ENCODE assay signal across 34 cellular contexts in the genomic region with DNA sequence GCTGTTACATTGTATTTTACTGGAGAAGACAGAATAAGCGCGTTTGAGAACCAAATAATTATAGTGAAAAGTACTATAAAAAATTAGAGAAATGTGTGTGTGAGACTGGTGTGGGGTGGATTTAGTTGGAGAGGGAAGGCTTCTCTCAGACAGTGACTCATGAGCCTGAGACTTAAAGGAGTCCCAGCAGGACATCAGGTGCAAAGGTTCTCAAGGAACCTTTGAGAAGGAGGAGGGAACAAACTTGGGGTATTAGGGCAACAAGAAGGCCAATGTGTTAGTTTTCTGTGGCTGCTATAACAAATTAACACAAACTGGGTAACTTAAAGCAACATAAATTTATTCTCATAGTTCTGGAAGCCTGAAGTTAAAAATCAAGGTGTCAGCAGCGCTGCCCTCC. TPM values are rescaled to one million over a fixed set of nuclear protein-coding genes. Genes with fewer than 3 reads are reported as not detected.
"Had no signal": no experiment of that assay in that cellular context is flagged by ENCODE, and none has a peak within 500 bp of the region (broad histone marks: within the 10 kb centered on the region; RNA-seq: fewer than 3 reads in every experiment).

No MANE protein-coding gene starts in this region.

- H3K4me3 ChIP-seq: ascending aorta, esophagus muscularis mucosa, heart left ventricle, sigmoid colon, suprapubic skin, tibial artery, upper lobe of right lung had no signal

- H3K4me1 ChIP-seq: ascending aorta, esophagus muscularis mucosa, foreskin keratinocyte, heart left ventricle, sigmoid colon, suprapubic skin, tibial artery, upper lobe of right lung had no signal

- DNase-seq: activated B cell treated with CpG ODN at 0.5 μM for 24 hours; activated CD4-positive, alpha-beta T cell treated with anti-CD3 and anti-CD28 coated beads for 36 hours; activated CD8-positive, alpha-beta memory T cell treated with anti-CD3 and anti-CD28 coated beads for 24 hours; activated CD8-positive, alpha-beta memory T cell treated with anti-CD3 and anti-CD28 coated beads, Interleukin-2, amount 50 U/mL, for 4 hours; activated gamma-delta T cell; activated naive CD4-positive, alpha-beta T cell treated with anti-CD3 and anti-CD28 coated beads, Interleukin-2, amount 10 ng/mL, durations not matched to agents 7 days and 5 days; activated naive CD8-positive, alpha-beta T cell treated with anti-CD3 and anti-CD28 coated beads, Interleukin-2, amount 10 ng/mL, durations not matched to agents 7 days and 5 days; activated T-cell treated with anti-CD3 and anti-CD28 coated beads, Interleukin-2, amount 50 U/mL, for 1 hour; brain microvascular endothelial cell; heart left ventricle; hypothalamus; islet precursor cell; left cardiac atrium; left ventricle myocardium superior; nephron progenitor cell; retina; sigmoid colon; small intestine; stimulated activated CD4-positive, alpha-beta T cell treated with anti-CD3 and anti-CD28 coated beads, Interleukin-15, amount 100 ng/mL, for 24 hours; stimulated activated CD4-positive, alpha-beta T cell treated with anti-CD3 and anti-CD28 coated beads, Interleukin-2, amount 100 ng/mL, for 24 hours; stimulated activated naive CD4-positive, alpha-beta T cell; T-cell; tibial artery; upper lobe of right lung had no signal

- H3K27ac ChIP-seq: ascending aorta, brain microvascular endothelial cell, esophagus muscularis mucosa, foreskin keratinocyte, heart left ventricle, neutrophil, sigmoid colon, suprapubic skin, tibial artery, upper lobe of right lung had no signal

- ATAC-seq: activated CD4-positive, alpha-beta T cell treated with anti-CD3 and anti-CD28 coated beads for 36 hours; foreskin keratinocyte; heart left ventricle; left cardiac atrium; left ventricle myocardium superior; T-cell; upper lobe of right lung had no signal

- H3K9me3 ChIP-seq: ascending aorta, esophagus muscularis mucosa, heart left ventricle, neutrophil, sigmoid colon, suprapubic skin, tibial artery, upper lobe of right lung had no signal

- H3K36me3 ChIP-seq: ascending aorta, brain microvascular endothelial cell, esophagus muscularis mucosa, heart left ventricle, neutrophil, sigmoid colon, suprapubic skin, tibial artery, upper lobe of right lung had no signal

- H3K27me3 ChIP-seq: ascending aorta, brain microvascular endothelial cell, esophagus muscularis mucosa, heart left ventricle, sigmoid colon, suprapubic skin, tibial artery, upper lobe of right lung had no signal

- FAIRE-seq: small intestine had no signal

RNA-seq across cellular contexts. Expression of a gene that starts 4.9 kb away (rescaled TPM):
- total RNA-seq: activated B cell treated with CpG ODN at 0.5 μM for 24 hours; activated CD4-positive, alpha-beta T cell treated with anti-CD3 and anti-CD28 coated beads for 36 hours; ascending aorta; chondrocyte; esophagus muscularis mucosa; foreskin keratinocyte; heart left ventricle; left cardiac atrium; left ventricle myocardium superior; lung microvascular endothelial cell; mucosa of gallbladder; osteocyte; progenitor cell of endocrine pancreas; suprapubic skin; T-cell; upper lobe of right lung had no signal
- polyA plus RNA-seq: foreskin keratinocyte, heart left ventricle, sigmoid colon, small intestine had no signal
